In genomic region chr9:6681957-6682501, GRCh38 we compare ENCODE assay signal across 2 cellular contexts.
TF ChIP-seq lines count a peak whose summit lies in the region.

No MANE protein-coding gene starts in this region.

TF ChIP-seq in IMR-90, 13 proteins besides CTCF, POLR2A, EP300 and RAD21:
- TF ChIP-seq CEBPB (IDR thresholded peaks at IDR 0.05; ENCODE audit: low read depth, low read length), result no peak
- TF ChIP-seq RFX5 (IDR thresholded peaks at IDR 0.05; ENCODE audit: low read depth, low read length), result no peak
- no peak for TF ChIP-seq SMC3 (IDR thresholded peaks at IDR 0.05; ENCODE audit: low read depth, low read length)
- no peak for TF ChIP-seq MAZ (IDR thresholded peaks at IDR 0.05; ENCODE audit: borderline replicate concordance, low read depth, low read length)
- no peak for TF ChIP-seq CHD1 (IDR thresholded peaks at IDR 0.05; ENCODE audit: low read depth, low read length)
- TF ChIP-seq RCOR1 (IDR thresholded peaks at IDR 0.05; ENCODE audit: insufficient replicate concordance, low read length), result no peak
- TF ChIP-seq MAFK (IDR thresholded peaks at IDR 0.05; ENCODE audit: low read depth, low read length), result no peak
- no peak for TF ChIP-seq FOS (IDR thresholded peaks at IDR 0.05; ENCODE audit: low read depth, low read length)
- no peak for TF ChIP-seq USF2 (IDR thresholded peaks at IDR 0.05; ENCODE audit: low read depth, low read length)

TF ChIP-seq in GM12891, 5 proteins besides CTCF, POLR2A, EP300 and RAD21:
- TF ChIP-seq PAX5 (IDR thresholded peaks at IDR 0.05; ENCODE audit: insufficient read depth, low read length, severe bottlenecking) (no peak), POLR2AphosphoS5 (IDR thresholded peaks at IDR 0.05; ENCODE audit: low read depth, low read length) (no peak), TAF1 (IDR thresholded peaks at IDR 0.05; ENCODE audit: low read depth, low read length) (no peak), POU2F2 (IDR thresholded peaks at IDR 0.05; ENCODE audit: low read depth, low read length) (no peak), SPI1 (IDR thresholded peaks at IDR 0.05; ENCODE audit: low read depth, low read length) (no peak)
